ENCODE assay signal across 8 cellular contexts in the genomic region with DNA sequence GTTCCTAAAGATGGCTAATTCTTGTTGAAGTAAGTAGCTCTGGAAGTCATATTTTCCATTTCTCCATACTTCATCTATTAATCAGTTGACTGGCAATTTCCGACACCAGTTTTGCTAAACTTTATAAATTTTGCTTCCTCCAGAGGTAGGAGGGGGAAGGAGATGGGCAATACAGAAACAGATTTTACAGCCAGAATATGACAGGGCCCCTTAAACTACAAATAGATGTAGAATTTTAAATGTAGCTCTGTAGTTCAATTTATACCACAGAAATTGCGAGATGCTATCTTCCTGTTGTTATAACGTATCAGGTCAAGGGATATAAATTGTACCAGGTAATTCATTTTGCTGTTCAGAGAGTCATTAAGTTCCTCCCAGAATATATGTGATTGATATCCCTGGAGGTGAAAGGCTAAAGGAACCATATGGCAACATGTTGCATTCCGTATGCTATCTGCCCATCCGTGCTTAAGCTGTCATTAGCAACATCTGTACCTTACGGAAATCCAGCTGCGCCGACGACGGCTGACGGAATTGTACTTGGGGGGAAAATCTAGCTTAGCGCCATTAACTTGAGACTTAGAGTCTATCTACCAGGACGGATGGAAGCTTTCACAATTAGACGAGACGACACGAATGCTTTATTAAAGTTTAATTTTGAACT. TPM values are rescaled to one million over a fixed set of nuclear protein-coding genes. Genes with fewer than 3 reads are reported as not detected.
DNase-seq lines count a peak whose midpoint lies in the region; ATAC-seq and TF ChIP-seq lines count a peak whose summit lies in the region.

No MANE protein-coding gene starts in this region.

- peaks cover 8% of the 10 kb centered on the region; the same call in 1 of the 2 replicates for H3K27me3 Mint-ChIP-seq in H9 (ENCODE audit: low read depth)

- H3K23ac ChIP-seq in H9 (ENCODE audit: insufficient read length, low read depth, low read length): no peak overlapping the region

- no peak overlapping the region for H4K5ac ChIP-seq in H9 (ENCODE audit: insufficient read length, low read depth, low read length)

- H4K20me1 ChIP-seq in H9 (ENCODE audit: control insufficient read depth, insufficient read depth, insufficient read length): no peaks in the 10 kb centered on the region

- H3K79me1 ChIP-seq in H9 (ENCODE audit: insufficient read depth, low read depth, low read length, poor library complexity, severe bottlenecking): no peaks in the 10 kb centered on the region

- H3K4me1 Mint-ChIP-seq in H9: peaks cover 34 to 40% of the 10 kb centered on the region in 2 experiments

- no CpG with 5 or more reads among the region's 16 CpGs for WGBS in H9 (ENCODE audit: extremely low coverage, insufficient read length, low lambda C conversion rate)
- WGBS in adrenal gland, 4 donors: 3 to 5% (median 4%) methylated on average over 16 of the region's 16 CpGs

- H2AFZ ChIP-seq in H9 (ENCODE audit: low read length): no peak overlapping the region

- ATAC-seq in left lobe of liver (no peak), GM18861 (IDR thresholded peaks at IDR 0.05; ENCODE audit: unreplicated experiment) (no peak)

- H3K9me3 ChIP-seq in H9 (ENCODE audit: control insufficient read depth, low read depth, low read length): no peaks in the 10 kb centered on the region
- peaks cover 0 to 4% (median 0%) of the 10 kb centered on the region in 3 donors for H3K9me3 ChIP-seq in adrenal gland (replicated peaks in 1 of 3)

- no peak overlapping the region for H2BK12ac ChIP-seq in H9 (ENCODE audit: insufficient read length, low read depth, low read length)

- no peak overlapping the region for H2BK15ac ChIP-seq in H9 (ENCODE audit: low read depth, low read length)

- peak overlapping the region; percentile 63 for H3K4me2 ChIP-seq in H9 (ENCODE audit: insufficient read depth, insufficient read length, low read length)

- H2BK120ac ChIP-seq in H9 (ENCODE audit: low read depth, low read length, poor library complexity, severe bottlenecking): no peak overlapping the region

- H4K91ac ChIP-seq in H9 (ENCODE audit: insufficient read length, low read depth, low read length): no peak overlapping the region

- no peak overlapping the region for H3K4ac ChIP-seq in H9 (ENCODE audit: low read depth, low read length)

- no peak for TF ChIP-seq POLR2A in adrenal gland (IDR thresholded peaks at IDR 0.05)

- H3K36me3 Mint-ChIP-seq in H9 (ENCODE audit: insufficient read depth in 1 of 3, low read depth in 3 of 3): no peaks in the 10 kb centered on the region; a peak in 1 of 7 replicates

- no peak overlapping the region for H4K8ac ChIP-seq in H9 (replicated peaks; ENCODE audit: insufficient read length, low read depth, low read length)

- no peak overlapping the region for H3K18ac ChIP-seq in H9 (ENCODE audit: insufficient read length, low read depth, low read length)

- no peak overlapping the region for H2BK5ac ChIP-seq in H9 (ENCODE audit: insufficient read length, low read length)

- H3K27ac ChIP-seq in H9 (ENCODE audit: insufficient read length, low read depth, low read length) (no peak overlapping the region), adrenal gland (peak overlapping the region; percentile 100)

- DNase-seq in H9: no peak
- peak; percentile 93 for DNase-seq in NCI-H69 (lab: John Stamatoyannopoulos, UW)
- DNase-seq in adrenal gland: no peak
- DNase-seq in inferior parietal cortex (ENCODE audit: extremely low spot score): peak; percentile 68
- DNase-seq in stimulated activated CD8-positive, alpha-beta memory T cell treated with anti-CD3 and anti-CD28 coated beads, Interleukin-4, amount 100 ng/mL, for 48 hours: peak; percentile 64
- no peak for DNase-seq in left lobe of liver (ENCODE audit: low spot score)

- H2AK5ac ChIP-seq in H9 (ENCODE audit: insufficient read length, low read length): no peak overlapping the region

- H2BK20ac ChIP-seq in H9 (ENCODE audit: low read depth, low read length, poor library complexity, severe bottlenecking): no peak overlapping the region

- no peaks in the 10 kb centered on the region for H3K36me3 ChIP-seq in adrenal gland (replicated peaks in 1 of 2)

- H3K56ac ChIP-seq in H9 (ENCODE audit: insufficient read length, low read depth, low read length): no peak overlapping the region

- H3K27me3 ChIP-seq in H9 (ENCODE audit: insufficient read depth, low read length): no peaks in the 10 kb centered on the region
- no peaks in the 10 kb centered on the region for H3K27me3 ChIP-seq in adrenal gland

- H3K9me3 Mint-ChIP-seq in H9: no peaks in the 10 kb centered on the region

- H3T11ph ChIP-seq in H9 (ENCODE audit: low read length): no peak overlapping the region

- peaks cover 7% of the 10 kb centered on the region for H3K23me2 ChIP-seq in H9 (ENCODE audit: insufficient read length, low read depth, low read length, poor library complexity, severe bottlenecking)

- no peaks in the 10 kb centered on the region for H3K79me2 ChIP-seq in H9 (ENCODE audit: insufficient read depth, low read length)

- TF ChIP-seq CTCF in H9 (conservative IDR thresholded peaks at IDR 0.05) (no peak), adrenal gland (IDR thresholded peaks at IDR 0.05) (no peak)

- intact Hi-C loops in adrenal gland (cut with DNase I): loop anchor here (10.0 kb wide), 2 partner anchors 54 to 94 kb away; partner anchors contain the start of gene GPD2 (in 1 of the 2)

- no peak overlapping the region for H3K14ac ChIP-seq in H9 (ENCODE audit: insufficient read depth, low read length)

- H3K4me3 Mint-ChIP-seq in H9: peak overlapping the region; percentile 89 to 90

- no peak overlapping the region for H3K9ac ChIP-seq in H9 (ENCODE audit: extremely low read depth, insufficient read length, low read length)

- H3K4me3 ChIP-seq in GM08714 (ENCODE audit: low read length): peak overlapping the region; percentile 95
- H3K4me3 ChIP-seq in adrenal gland: peak overlapping the region; percentile 92 to 100 (median 100)

- no peaks in the 10 kb centered on the region; the same call in 1 of the 2 replicates for H3K4me1 ChIP-seq in H9 (ENCODE audit: insufficient read depth, low read length)
- peaks cover 0 to 34% of the 10 kb centered on the region in 2 donors for H3K4me1 ChIP-seq in adrenal gland (replicated peaks in 1 of 2)

- peak overlapping the region; percentile 87 to 98 (median 96); a peak in 6 of 7 replicates for H3K27ac Mint-ChIP-seq in H9

RNA-seq across cellular contexts. Expression of gene NR4A2, which starts 8.4 kb away (rescaled TPM):
- total RNA-seq in H9 (2021): 1.5 and 2.0 TPM in 2 replicates
- total RNA-seq in adrenal gland: 10 to 100 TPM in 4 of 8 donors, 1 to 10 TPM in 4; 2.5 to 76.6 (median 13.0) TPM
- polyA plus RNA-seq in adrenal gland: 10 to 100 TPM in 2 of 3 donors, 1 to 10 TPM in 1; 5.2 to 14.1 (median 10.1) TPM
- total RNA-seq in left lobe of liver: 0.91 TPM

Comparison
In these comparisons a context has a peak if more than half of its experiments do, and no peak if none do; other contexts are left out.
1. DNase-seq: peak in NCI-H69 (single experiment), inferior parietal cortex (single experiment) and stimulated activated CD8-positive, alpha-beta memory T cell treated with anti-CD3 and anti-CD28 coated beads, Interleukin-4, amount 100 ng/mL, for 48 hours (single experiment); none in H9 (single experiment), adrenal gland (0 of 7) and left lobe of liver (single experiment).